Comparison of ENCODE assay signal across 16 cellular contexts in the genomic region with DNA sequence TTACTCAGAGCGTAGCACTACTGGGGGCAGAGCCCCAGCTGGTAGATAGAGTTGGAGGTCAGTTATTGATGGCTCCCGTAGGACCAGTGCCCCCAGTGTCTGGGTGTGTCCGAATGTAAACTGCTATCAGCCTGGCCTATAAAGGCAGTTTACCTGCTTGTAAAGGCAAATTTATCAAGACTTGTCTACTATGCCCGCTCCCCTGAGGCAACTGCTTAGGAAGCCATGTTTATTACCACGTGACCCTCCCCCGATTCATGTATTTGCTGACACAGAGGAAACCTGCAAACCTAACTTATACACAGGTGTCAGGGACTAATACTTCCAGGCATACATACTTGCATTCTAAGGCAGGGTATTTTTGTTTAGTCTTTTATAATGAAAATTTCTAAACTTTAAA. TPM values are rescaled to one million over a fixed set of nuclear protein-coding genes. Genes with fewer than 3 reads are reported as not detected.
A peak's percentile ranks its signal among the peaks of the same experiment; 100 is the strongest.
DNase-seq lines count a peak whose midpoint lies in the region; ATAC-seq, FAIRE-seq and TF ChIP-seq lines count a peak whose summit lies in the region.
"Had no signal": no experiment of that assay in that cellular context is flagged by ENCODE, and none has a peak within 500 bp of the region (broad histone marks: within the 10 kb centered on the region; RNA-seq: fewer than 3 reads in every experiment).

No MANE protein-coding gene starts in this region.

- H4K20me1 ChIP-seq in IMR-90 (ENCODE audit: insufficient read depth, low read length) (no peaks in the 10 kb centered on the region; the same call in 1 of the 2 replicates), GM12878 (ENCODE audit: control insufficient read depth, insufficient read depth) (no peaks in the 10 kb centered on the region)

- CTCF ChIA-PET in IMR-90 (lab: Yijun Ruan, JAX) (no interaction called here), GM12878 (lab: Yijun Ruan, JAX) (interaction anchor here (0.7 to 1.1 kb wide), 2 partner anchors 9 to 63 kb away, joined by 4 to 5 read pairs; no protein-coding TSS in a partner anchor)

- no peak overlapping the region for H2BK20ac ChIP-seq in IMR-90 (ENCODE audit: low read depth, low read length)

- no peak overlapping the region for H3K27ac ChIP-seq in IMR-90 (ENCODE audit: insufficient read depth, low read length)
- no peak overlapping the region for H3K27ac ChIP-seq in GM12878 (ENCODE audit: control insufficient read depth, insufficient read depth)
- H3K27ac ChIP-seq: ascending aorta, thoracic aorta had no signal

- no peak overlapping the region for H3K4ac ChIP-seq in IMR-90 (ENCODE audit: low read depth, low read length)

- no peaks in the 10 kb centered on the region for H3K79me1 ChIP-seq in IMR-90 (ENCODE audit: low read depth in 1 of 2, low read length in 2 of 2)

- H2AK9ac ChIP-seq in IMR-90 (replicated peaks; ENCODE audit: low read depth, low read length, poor library complexity): no peak overlapping the region

- 64% methylated on average over 3 of the region's 6 CpGs; no CpG with 5 or more reads in 1 of the 2 experiments for WGBS in IMR-90 (ENCODE audit: extremely low coverage in 2 of 2, insufficient read length in 1 of 2), 2 experiments
- WGBS in GM12878 (ENCODE audit: insufficient coverage, insufficient replicate concordance, low lambda C conversion rate, missing lambda C conversion rate): 65% methylated on average over 6 of the region's 6 CpGs

- no peak overlapping the region for H3K14ac ChIP-seq in IMR-90 (replicated peaks; ENCODE audit: low read depth, low read length)

- H3K36me3 ChIP-seq in IMR-90 (ENCODE audit: control insufficient read depth, insufficient read depth, low read length) (no peaks in the 10 kb centered on the region), GM12878 (ENCODE audit: control insufficient read depth in 2 of 2, insufficient read depth in 2 of 2, low read length in 1 of 2) (no peaks in the 10 kb centered on the region)
- H3K36me3 ChIP-seq: ascending aorta, thoracic aorta had no signal

- H4K5ac ChIP-seq in IMR-90 (ENCODE audit: low read depth, low read length): no peak overlapping the region

- H4K8ac ChIP-seq in IMR-90 (ENCODE audit: low read depth in 2 of 2, low read length in 2 of 2): no peak overlapping the region

- no peak overlapping the region for H4K91ac ChIP-seq in IMR-90 (ENCODE audit: insufficient read depth, low read depth, low read length)

- no peak overlapping the region for H2BK5ac ChIP-seq in IMR-90 (ENCODE audit: low read depth, low read length, poor library complexity, severe bottlenecking)

- POLR2A ChIA-PET in IMR-90 (lab: Charles Lee; ENCODE audit: unreplicated experiment): no interaction called here
- POLR2A ChIA-PET in GM12878 (lab: Charles Lee): interaction anchor here (1.3 kb wide), 1 partner anchor 9 kb away, joined by 4 read pairs; no protein-coding TSS in a partner anchor

- H2BK15ac ChIP-seq in IMR-90 (ENCODE audit: low read depth, low read length): no peak overlapping the region

- intact Hi-C loops in IMR-90 (cut with micrococcal nuclease) (no loop called here), GM12878 (cut with micrococcal nuclease; ENCODE audit: unreplicated experiment) (no loop called here)

- H3K23ac ChIP-seq in IMR-90 (ENCODE audit: low read depth, low read length): no peak overlapping the region

- no peak overlapping the region for H2BK120ac ChIP-seq in IMR-90 (ENCODE audit: low read depth, low read length)

- no TSS peak for BruUV-seq in IMR-90 (replicated peaks; lab: Mats Ljungman, UMichigan)
- BruUV-seq in GM12878 (replicated peaks; lab: Mats Ljungman, UMichigan): no TSS peak

- H2AK5ac ChIP-seq in IMR-90 (ENCODE audit: low read depth, low read length): no peak overlapping the region

- H3K79me2 ChIP-seq in GM12878 (ENCODE audit: control insufficient read depth, insufficient read depth, low read length): no peaks in the 10 kb centered on the region

- peaks cover 11% of the 10 kb centered on the region for H3K4me1 ChIP-seq in IMR-90 (ENCODE audit: control insufficient read depth, insufficient read depth, low read length)
- H3K4me1 ChIP-seq in GM12878 (ENCODE audit: control insufficient read depth, insufficient read depth, low read length): no peaks in the 10 kb centered on the region
- H3K4me1 ChIP-seq: ascending aorta had no signal

- RAD21 ChIA-PET in GM12878 (lab: Charles Lee; ENCODE audit: unreplicated experiment): interaction anchor here (0.8 to 1.8 kb wide), 4 partner anchors 18 to 135 kb away, joined by 3 to 4 read pairs (median 3); a partner anchor contains a TSS

- H3K9me1 ChIP-seq in IMR-90 (ENCODE audit: insufficient read depth, low read length): peaks cover 5% of the 10 kb centered on the region

- FAIRE-seq in GM12878 (lab: Jason Lieb, UNC): no peak
- FAIRE-seq: colon had no signal

- H3K4me2 ChIP-seq in IMR-90 (ENCODE audit: low read depth, low read length) (no peak overlapping the region), GM12878 (ENCODE audit: control insufficient read depth, insufficient read depth) (no peak overlapping the region)

- H3K4me3 ChIP-seq in IMR-90 (ENCODE audit: insufficient read depth, low read depth, low read length) (no peak overlapping the region), GM12878 (no peak overlapping the region)
- H3K4me3 ChIP-seq: ascending aorta, thoracic aorta had no signal

- H3K27me3 ChIP-seq in IMR-90 (ENCODE audit: control insufficient read depth, insufficient read depth, low read length) (peaks cover 6% of the 10 kb centered on the region; the same call in 1 of the 2 replicates), GM12878 (replicated peaks in 1 of 2; ENCODE audit: control insufficient read depth in 2 of 2, insufficient read depth in 2 of 2, low read length in 1 of 2) (no peaks in the 10 kb centered on the region; a peak in 1 of 4 replicates)
- H3K27me3 ChIP-seq: ascending aorta had no signal

- TF ChIP-seq CTCF in IMR-90 (conservative IDR thresholded peaks at IDR 0.05; ENCODE audit: low read depth, low read length): no peak
- no peak for TF ChIP-seq CTCF in GM12878 (IDR thresholded peaks at IDR 0.05 in 2 of 3, conservative IDR thresholded peaks at IDR 0.05 in 1 of 3; ENCODE audit: control insufficient read depth in 2 of 3, extremely low read depth in 1 of 3, insufficient read depth in 1 of 3, low read depth in 3 of 3, low read length in 3 of 3)

- no peak for ATAC-seq in IMR-90 (ENCODE audit: low read depth)
- ATAC-seq in GM12878: peak; percentile 40; the same call in 2 of the 3 replicates
- ATAC-seq: activated CD8-positive, alpha-beta memory T cell treated with anti-CD3 and anti-CD28 coated beads, Interleukin-2, amount 10 ng/mL, durations not matched to agents 7 days and 5 days had no signal

- DNase-seq in IMR-90: no peak
- no peak for DNase-seq in GM12878 (ENCODE audit: low read depth, low spot score)
- no peak for DNase-seq in COLO829 (ENCODE audit: low spot score)
- no peak for DNase-seq in activated T-cell treated with anti-CD3 and anti-CD28 coated beads, Interleukin-2, amount 50 U/mL, for 1 hour
- DNase-seq: activated CD4-positive, CD25-positive, alpha-beta regulatory T cell; activated CD8-positive, alpha-beta memory T cell treated with anti-CD3 and anti-CD28 coated beads, Interleukin-2, amount 10 ng/mL, durations not matched to agents 7 days and 5 days; erythroblast; glutamatergic neuron; mammary epithelial cell; NCI-H187; NCI-H524 had no signal

- in situ Hi-C loops in IMR-90 (cut with MboI; ENCODE audit: low sequenced_read_pairs): no loop called here
- in situ Hi-C loops in GM12878 (cut with MboI): no loop called here

- TF ChIP-seq RAD21 in IMR-90 (IDR thresholded peaks at IDR 0.05; ENCODE audit: low read length) (no peak), GM12878 (IDR thresholded peaks at IDR 0.05; ENCODE audit: insufficient read depth, low read depth, low read length) (no peak)

- H2AFZ ChIP-seq in IMR-90 (replicated peaks; ENCODE audit: low read length, poor library complexity): no peak overlapping the region
- H2AFZ ChIP-seq in GM12878 (ENCODE audit: control insufficient read depth, low read depth, low read length): no peak overlapping the region

- no peak overlapping the region for H3K18ac ChIP-seq in IMR-90 (ENCODE audit: low read depth, low read length)

- dilution Hi-C loops in IMR-90 (cut with HindIII; ENCODE audit: low sequenced_read_pairs, unreplicated experiment): no loop called here

- no peak for TF ChIP-seq POLR2A in IMR-90 (IDR thresholded peaks at IDR 0.05; ENCODE audit: low read depth, low read length)
- no peak for TF ChIP-seq POLR2A in GM12878 (IDR thresholded peaks at IDR 0.05; ENCODE audit: low read depth, low read length)

- TF ChIP-seq EP300 in GM12878 (IDR thresholded peaks at IDR 0.05; ENCODE audit: borderline replicate concordance in 1 of 2, control insufficient read depth in 1 of 2, low read depth in 2 of 2, low read length in 2 of 2): no peak

- no peak overlapping the region for H3K9ac ChIP-seq in IMR-90 (ENCODE audit: low read depth, low read length)
- H3K9ac ChIP-seq in GM12878 (ENCODE audit: control insufficient read depth, insufficient read depth, low read length): no peak overlapping the region

- H3K9me3 ChIP-seq in IMR-90 (ENCODE audit: control insufficient read depth, insufficient read depth, low read length) (no peaks in the 10 kb centered on the region), GM12878 (replicated peaks; ENCODE audit: control insufficient read depth, insufficient read depth, low read length) (no peaks in the 10 kb centered on the region)
- H3K9me3 ChIP-seq: ascending aorta, thoracic aorta had no signal

- SMC1A ChIA-PET in GM12878 (lab: Charles Lee; ENCODE audit: uncharacterized antibody, unreplicated experiment): interaction anchor here (1.1 kb wide), 1 partner anchor 28 kb away, joined by 3 read pairs; no protein-coding TSS in a partner anchor

- no peak overlapping the region for H3K56ac ChIP-seq in IMR-90 (ENCODE audit: extremely low read depth, insufficient read depth, low read length)

RNA-seq across cellular contexts. Expression of a gene that starts 0.6 kb away (rescaled TPM):
- total RNA-seq in IMR-90 (2012; rRNA removed) (not detected in 2 replicates), GM12878 (2014; rRNA removed) (not detected in 2 replicates), GM12878 (2014; rRNA removed; fragmentation: Illumina TruSeq; extraction: Trizol) (not detected in 2 replicates), GM12878 (2021) (not detected in 2 replicates)
- polyA plus RNA-seq in IMR-90 (2012; rRNA removed) (not detected in 2 replicates), GM12878 (2011; rRNA removed) (0.10 TPM in 1 of 2 replicates, not detected in the other), GM12878 (2014; fragmentation: Illumina TruSeq; extraction: Trizol) (not detected in 2 replicates), GM12878 (2014; fragmentation: Nextera tagmentation; extraction: Ambion mirVana) (not detected), GM12878 (2014; rRNA removed) (not detected in 2 replicates), GM12878 (2016; fragmentation: Nextera tagmentation; extraction: Ambion mirVana) (not detected)
- polyA plus RNA-seq in IMR-90 (2012; cell fraction: cytosol; rRNA removed): not detected in 2 replicates
- polyA plus RNA-seq in IMR-90 (2012; cell fraction: nucleus; rRNA removed; ENCODE audit: low replicate concordance): not detected in 2 replicates
- total RNA-seq in GM12878 (2013; cell fraction: nucleolus; rRNA removed): not detected in 2 replicates
- polyA plus RNA-seq in GM12878 (2011; ENCODE audit: low read depth): not detected
- polyA plus RNA-seq in GM12878 (2011; cell fraction: cytosol; rRNA removed): not detected in 2 replicates
- polyA plus RNA-seq in GM12878 (2011; cell fraction: nucleus; rRNA removed): not detected in 2 replicates
- not detected in 2 replicates for polyA plus RNA-seq in GM12878 (2012)
- polyA minus RNA-seq in GM12878 (2011; rRNA and poly(A)+ RNA removed): not detected in 2 replicates
- not detected in 2 replicates for polyA minus RNA-seq in GM12878 (2011; cell fraction: cytosol; rRNA and poly(A)+ RNA removed)
- polyA minus RNA-seq in GM12878 (2011; cell fraction: nucleus; rRNA and poly(A)+ RNA removed): not detected in 2 replicates
- total RNA-seq: activated CD8-positive, alpha-beta memory T cell treated with anti-CD3 and anti-CD28 coated beads, Interleukin-2, amount 10 ng/mL, durations not matched to agents 7 days and 5 days; ascending aorta; mammary epithelial cell; neural crest cell; T-helper 1 cell treated with Interleukin-12 subunit alpha and Interleukin-12 subunit beta and Interleukin-4 antibody, amounts not matched to agents 30 ng/mL and 1 ng/mL, for 36 hours; thoracic aorta had no signal
- polyA plus RNA-seq: mammary epithelial cell had no signal

RNA-seq across cellular contexts. Expression of a gene that starts 14.7 kb away (rescaled TPM):
- total RNA-seq in IMR-90 (2012; rRNA removed) (0.56 and 0.90 TPM in 2 replicates), GM12878 (2014; rRNA removed) (18.8 and 18.9 TPM in 2 replicates), GM12878 (2014; rRNA removed; fragmentation: Illumina TruSeq; extraction: Trizol) (6.4 and 7.8 TPM in 2 replicates), GM12878 (2021) (26.6 and 28.6 TPM in 2 replicates)
- polyA plus RNA-seq in IMR-90 (2012; rRNA removed) (1.8 and 2.1 TPM in 2 replicates), GM12878 (2011; rRNA removed) (4.8 and 8.2 TPM in 2 replicates), GM12878 (2014; fragmentation: Illumina TruSeq; extraction: Trizol) (11.0 and 12.4 TPM in 2 replicates), GM12878 (2014; fragmentation: Nextera tagmentation; extraction: Ambion mirVana) (1 to 10 TPM; 3.5 to 4.0 TPM), GM12878 (2014; rRNA removed) (10.4 and 14.3 TPM in 2 replicates), GM12878 (2016; fragmentation: Nextera tagmentation; extraction: Ambion mirVana) (10 to 100 TPM; 10.1 to 12.1 TPM)
- polyA plus RNA-seq in IMR-90 (2012; cell fraction: cytosol; rRNA removed): 2.3 and 3.1 TPM in 2 replicates
- 2.5 and 5.8 TPM in 2 replicates for polyA plus RNA-seq in IMR-90 (2012; cell fraction: nucleus; rRNA removed; ENCODE audit: low replicate concordance)
- 46.9 and 54.3 TPM in 2 replicates for total RNA-seq in GM12878 (2013; cell fraction: nucleolus; rRNA removed)
- 3.1 TPM for polyA plus RNA-seq in GM12878 (2011; ENCODE audit: low read depth)
- 17.8 and 26.2 TPM in 2 replicates for polyA plus RNA-seq in GM12878 (2011; cell fraction: cytosol; rRNA removed)
- polyA plus RNA-seq in GM12878 (2011; cell fraction: nucleus; rRNA removed): 40.2 and 41.5 TPM in 2 replicates
- polyA plus RNA-seq in GM12878 (2012): 8.4 and 9.5 TPM in 2 replicates
- 9.4 and 13.9 TPM in 2 replicates for polyA minus RNA-seq in GM12878 (2011; rRNA and poly(A)+ RNA removed)
- 7.1 and 13.0 TPM in 2 replicates for polyA minus RNA-seq in GM12878 (2011; cell fraction: cytosol; rRNA and poly(A)+ RNA removed)
- polyA minus RNA-seq in GM12878 (2011; cell fraction: nucleus; rRNA and poly(A)+ RNA removed): 11.2 and 12.2 TPM in 2 replicates

RNA-seq across cellular contexts. Expression of a gene that starts 21.9 kb away (rescaled TPM):
- total RNA-seq in IMR-90 (2012; rRNA removed): 58.3 and 107 TPM in 2 replicates
- 58.6 and 77.1 TPM in 2 replicates for polyA plus RNA-seq in IMR-90 (2012; rRNA removed)
- 36.7 and 109 TPM in 2 replicates for polyA plus RNA-seq in IMR-90 (2012; cell fraction: cytosol; rRNA removed)
- 46.7 and 66.8 TPM in 2 replicates for polyA plus RNA-seq in IMR-90 (2012; cell fraction: nucleus; rRNA removed; ENCODE audit: low replicate concordance)
- total RNA-seq in GM12878 (2013; cell fraction: nucleolus; rRNA removed): 49.9 and 53.9 TPM in 2 replicates
- total RNA-seq in GM12878 (2014; rRNA removed): 39.2 and 42.8 TPM in 2 replicates
- total RNA-seq in GM12878 (2014; rRNA removed; fragmentation: Illumina TruSeq; extraction: Trizol): 43.4 and 51.1 TPM in 2 replicates
- 39.3 and 43.5 TPM in 2 replicates for total RNA-seq in GM12878 (2021)
- 16.0 TPM for polyA plus RNA-seq in GM12878 (2011; ENCODE audit: low read depth)
- polyA plus RNA-seq in GM12878 (2011; rRNA removed): 34.0 and 39.9 TPM in 2 replicates
- polyA plus RNA-seq in GM12878 (2011; cell fraction: cytosol; rRNA removed): 41.5 and 71.0 TPM in 2 replicates
- 55.1 and 65.9 TPM in 2 replicates for polyA plus RNA-seq in GM12878 (2011; cell fraction: nucleus; rRNA removed)
- 25.8 and 27.8 TPM in 2 replicates for polyA plus RNA-seq in GM12878 (2012)
- polyA plus RNA-seq in GM12878 (2014; fragmentation: Illumina TruSeq; extraction: Trizol): 52.7 and 62.8 TPM in 2 replicates
- 10 to 100 TPM in 1 of 2 experiments, 1 to 10 TPM in 1; 6.1 to 11.5 TPM for polyA plus RNA-seq in GM12878 (2014; fragmentation: Nextera tagmentation; extraction: Ambion mirVana)
- polyA plus RNA-seq in GM12878 (2014; rRNA removed): 50.2 and 61.0 TPM in 2 replicates
- 10 to 100 TPM; 48.0 to 55.7 TPM for polyA plus RNA-seq in GM12878 (2016; fragmentation: Nextera tagmentation; extraction: Ambion mirVana)
- polyA minus RNA-seq in GM12878 (2011; rRNA and poly(A)+ RNA removed): 20.0 and 29.1 TPM in 2 replicates
- 11.4 and 12.1 TPM in 2 replicates for polyA minus RNA-seq in GM12878 (2011; cell fraction: cytosol; rRNA and poly(A)+ RNA removed)
- 8.7 and 14.6 TPM in 2 replicates for polyA minus RNA-seq in GM12878 (2011; cell fraction: nucleus; rRNA and poly(A)+ RNA removed)

RNA-seq across cellular contexts. Expression of a gene that starts 22.3 kb away (rescaled TPM):
- total RNA-seq in IMR-90 (2012; rRNA removed) (22.6 and 22.8 TPM in 2 replicates), GM12878 (2014; rRNA removed) (16.8 and 20.2 TPM in 2 replicates), GM12878 (2014; rRNA removed; fragmentation: Illumina TruSeq; extraction: Trizol) (11.5 and 12.4 TPM in 2 replicates), GM12878 (2021) (14.9 and 17.1 TPM in 2 replicates)
- polyA plus RNA-seq in IMR-90 (2012; rRNA removed) (27.3 and 29.6 TPM in 2 replicates), GM12878 (2011; rRNA removed) (23.7 and 36.3 TPM in 2 replicates), GM12878 (2014; fragmentation: Illumina TruSeq; extraction: Trizol) (22.2 and 27.3 TPM in 2 replicates), GM12878 (2014; fragmentation: Nextera tagmentation; extraction: Ambion mirVana) (1 to 10 TPM; 1.7 to 4.4 TPM), GM12878 (2014; rRNA removed) (27.1 and 30.7 TPM in 2 replicates), GM12878 (2016; fragmentation: Nextera tagmentation; extraction: Ambion mirVana) (10 to 100 TPM; 16.0 to 17.2 TPM)
- polyA plus RNA-seq in IMR-90 (2012; cell fraction: cytosol; rRNA removed): 22.7 and 25.2 TPM in 2 replicates
- 113 and 127 TPM in 2 replicates for polyA plus RNA-seq in IMR-90 (2012; cell fraction: nucleus; rRNA removed; ENCODE audit: low replicate concordance)
- total RNA-seq in GM12878 (2013; cell fraction: nucleolus; rRNA removed): 61.9 and 67.4 TPM in 2 replicates
- 10.3 TPM for polyA plus RNA-seq in GM12878 (2011; ENCODE audit: low read depth)
- polyA plus RNA-seq in GM12878 (2011; cell fraction: cytosol; rRNA removed): 48.4 and 52.3 TPM in 2 replicates
- 147 and 170 TPM in 2 replicates for polyA plus RNA-seq in GM12878 (2011; cell fraction: nucleus; rRNA removed)
- 18.4 and 19.2 TPM in 2 replicates for polyA plus RNA-seq in GM12878 (2012)
- 31.0 and 42.7 TPM in 2 replicates for polyA minus RNA-seq in GM12878 (2011; rRNA and poly(A)+ RNA removed)
- 9.1 and 18.2 TPM in 2 replicates for polyA minus RNA-seq in GM12878 (2011; cell fraction: cytosol; rRNA and poly(A)+ RNA removed)
- polyA minus RNA-seq in GM12878 (2011; cell fraction: nucleus; rRNA and poly(A)+ RNA removed): 26.5 and 36.1 TPM in 2 replicates

RNA-seq across cellular contexts. Expression of a gene that starts 44.9 kb away (rescaled TPM):
- total RNA-seq in IMR-90 (2012; rRNA removed) (not detected in 2 replicates), GM12878 (2014; rRNA removed) (11.5 and 13.0 TPM in 2 replicates), GM12878 (2014; rRNA removed; fragmentation: Illumina TruSeq; extraction: Trizol) (6.9 and 7.3 TPM in 2 replicates), GM12878 (2021) (13.3 and 15.0 TPM in 2 replicates)
- polyA plus RNA-seq in IMR-90 (2012; rRNA removed) (0.07 and 0.10 TPM in 2 replicates), GM12878 (2011; rRNA removed) (30.2 and 39.3 TPM in 2 replicates), GM12878 (2014; fragmentation: Illumina TruSeq; extraction: Trizol) (7.6 and 7.8 TPM in 2 replicates), GM12878 (2014; fragmentation: Nextera tagmentation; extraction: Ambion mirVana) (1 to 10 TPM in 1 of 2 experiments, under 1 TPM in 1; 0.24 to 1.3 TPM), GM12878 (2014; rRNA removed) (15.7 and 16.5 TPM in 2 replicates), GM12878 (2016; fragmentation: Nextera tagmentation; extraction: Ambion mirVana) (10 to 100 TPM in 1 of 2 experiments, 1 to 10 TPM in 1; 8.2 to 10.5 TPM)
- polyA plus RNA-seq in IMR-90 (2012; cell fraction: cytosol; rRNA removed): 0.05 TPM in 1 of 2 replicates, not detected in the other
- polyA plus RNA-seq in IMR-90 (2012; cell fraction: nucleus; rRNA removed; ENCODE audit: low replicate concordance): 0.48 and 0.57 TPM in 2 replicates
- total RNA-seq in GM12878 (2013; cell fraction: nucleolus; rRNA removed): 35.3 and 37.1 TPM in 2 replicates
- 4.9 TPM for polyA plus RNA-seq in GM12878 (2011; ENCODE audit: low read depth)
- polyA plus RNA-seq in GM12878 (2011; cell fraction: cytosol; rRNA removed): 39.3 and 50.0 TPM in 2 replicates
- 30.7 and 31.8 TPM in 2 replicates for polyA plus RNA-seq in GM12878 (2011; cell fraction: nucleus; rRNA removed)
- polyA plus RNA-seq in GM12878 (2012): 8.8 and 14.8 TPM in 2 replicates
- 17.9 and 35.2 TPM in 2 replicates for polyA minus RNA-seq in GM12878 (2011; rRNA and poly(A)+ RNA removed)
- 13.5 and 20.2 TPM in 2 replicates for polyA minus RNA-seq in GM12878 (2011; cell fraction: cytosol; rRNA and poly(A)+ RNA removed)
- 21.9 and 25.2 TPM in 2 replicates for polyA minus RNA-seq in GM12878 (2011; cell fraction: nucleus; rRNA and poly(A)+ RNA removed)
- total RNA-seq: activated CD8-positive, alpha-beta memory T cell treated with anti-CD3 and anti-CD28 coated beads, Interleukin-2, amount 10 ng/mL, durations not matched to agents 7 days and 5 days; ascending aorta; thoracic aorta had no signal
